In genomic region chr2:164836907-164837306, GRCh38 we compare ENCODE assay signal across 1 cellular context.
TF ChIP-seq lines count a peak whose summit lies in the region.

No MANE protein-coding gene starts in this region.

TF ChIP-seq in HepG2, 621 proteins besides CTCF, POLR2A, EP300 and RAD21:
- TF ChIP-seq KLF6 (CRISPR knock-in tag; IDR thresholded peaks at IDR 0.05), result no peak
- TF ChIP-seq JARID2 (CRISPR knock-in tag; IDR thresholded peaks at IDR 0.05; ENCODE audit: insufficient replicate concordance), result no peak
- TF ChIP-seq ZFP1 (CRISPR knock-in tag; IDR thresholded peaks at IDR 0.05), result no peak
- TF ChIP-seq SNAPC4 (CRISPR knock-in tag; IDR thresholded peaks at IDR 0.05), result no peak
- TF ChIP-seq EHMT2 (IDR thresholded peaks at IDR 0.05; ENCODE audit: borderline replicate concordance, low read depth, low read length), result no peak
- no peak for TF ChIP-seq MLX (CRISPR knock-in tag; IDR thresholded peaks at IDR 0.05)
- no peak for TF ChIP-seq DMAP1 (CRISPR knock-in tag; IDR thresholded peaks at IDR 0.05)
- no peak for TF ChIP-seq CERS6 (CRISPR knock-in tag; IDR thresholded peaks at IDR 0.05)
- TF ChIP-seq GPBP1L1 (CRISPR knock-in tag; IDR thresholded peaks at IDR 0.05), result no peak
- TF ChIP-seq ZNF660 (CRISPR knock-in tag; IDR thresholded peaks at IDR 0.05; ENCODE audit: borderline replicate concordance, low read depth), result no peak
- no peak for TF ChIP-seq ZNF260 (CRISPR knock-in tag; IDR thresholded peaks at IDR 0.05; ENCODE audit: borderline replicate concordance, low read depth)
